26 cellular contexts compared by ENCODE assay signal in genomic region chr18:70627100-70627802, GRCh38.
DNase-seq lines count a peak whose midpoint lies in the region; ATAC-seq and TF ChIP-seq lines count a peak whose summit lies in the region.
"Had no signal": no experiment of that assay in that cellular context is flagged by ENCODE, and none has a peak within 500 bp of the region (broad histone marks: within the 10 kb centered on the region; RNA-seq: fewer than 3 reads in every experiment).

No MANE protein-coding gene starts in this region.

- DNase-seq in CD4-positive, CD25-positive, alpha-beta regulatory T cell = no peak
- DNase-seq in HUDEP-2 (lab: John Stamatoyannopoulos, UW; ENCODE audit: unreplicated experiment in 76 of 76) = peak in 40 of 76 experiments; percentile 1 to 85 (median 36)
- peak; percentile 67 for DNase-seq in NCI-H748 (lab: John Stamatoyannopoulos, UW; ENCODE audit: unreplicated experiment)
- no peak for DNase-seq in NCI-H1436 treated with DMSO at 0.1 percent for 48 hours (lab: John Stamatoyannopoulos, UW)
- DNase-seq in iPS-NIHi7 (ENCODE audit: extremely low spot score) = no peak
- no peak for DNase-seq in activated CD8-positive, alpha-beta T cell treated with anti-CD3 and anti-CD28 coated beads for 36 hours
- DNase-seq in RPMI8226 = no peak
- DNase-seq: activated CD4-positive, alpha-beta T cell treated with anti-CD3 and anti-CD28 coated beads for 4 hours; activated CD8-positive, alpha-beta memory T cell treated with anti-CD3 and anti-CD28 coated beads, Interleukin-2, amount 10 ng/mL, durations not matched to agents 7 days and 5 days; activated naive CD4-positive, alpha-beta T cell treated with anti-CD3 and anti-CD28 coated beads, Interleukin-2, amount 50 U/mL, for 16 hours; activated T-cell treated with anti-CD3 and anti-CD28 coated beads, Interleukin-2, amount 50 U/mL, for 72 hours; central memory CD4-positive, alpha-beta T cell; kidney glomerular epithelial cell; lower lobe of right lung; NCI-H1105; NCI-H2171 treated with DMSO at 0.1 percent for 48 hours; NCI-H526 treated with DMSO at 0.1 percent for 48 hours; SHP77; sigmoid colon; stimulated activated naive CD8-positive, alpha-beta T cell treated with anti-CD3 and anti-CD28 coated beads, Interleukin-15, amount 100 ng/mL, for 72 hours; thyroid gland had no signal

- no peaks in the 10 kb centered on the region for H3K36me3 ChIP-seq in CD4-positive, CD25-positive, alpha-beta regulatory T cell (ENCODE audit: control insufficient read depth, insufficient read depth, low read length)
- H3K36me3 ChIP-seq: BLaER1 treated with 17β-estradiol and CSF1 and Interleukin-3, amounts not matched to agents 10 nM and 100 nM; lower lobe of right lung; prostate gland; sigmoid colon; thyroid gland had no signal

- H3K27me3 ChIP-seq in CD4-positive, CD25-positive, alpha-beta regulatory T cell (ENCODE audit: control insufficient read depth, insufficient read depth, low read length) = no peaks in the 10 kb centered on the region
- H3K27me3 ChIP-seq: BLaER1 treated with 17β-estradiol and CSF1 and Interleukin-3, amounts not matched to agents 10 nM and 100 nM; sigmoid colon; thyroid gland had no signal

- intact Hi-C loops in activated CD8-positive, alpha-beta T cell treated with anti-CD3 and anti-CD28 coated beads for 36 hours (cut with micrococcal nuclease) = no loop called here

- H3K36me3 Mint-ChIP-seq in CD4-positive, CD25-positive, alpha-beta regulatory T cell = peaks cover 7% of the 10 kb centered on the region
- peaks cover 4% of the 10 kb centered on the region for H3K36me3 Mint-ChIP-seq in activated CD8-positive, alpha-beta T cell treated with anti-CD3 and anti-CD28 coated beads for 36 hours (ENCODE audit: low read depth)
- H3K36me3 Mint-ChIP-seq: activated CD8-positive, alpha-beta memory T cell treated with anti-CD3 and anti-CD28 coated beads, Interleukin-2, amount 10 ng/mL, durations not matched to agents 7 days and 5 days had no signal

- ATAC-seq in CD4-positive, CD25-positive, alpha-beta regulatory T cell (ENCODE audit: low read depth in 2 of 2) = peak in 1 of 2 donors; percentile 22
- no peak for ATAC-seq in activated CD8-positive, alpha-beta T cell treated with anti-CD3 and anti-CD28 coated beads for 36 hours
- ATAC-seq: activated CD8-positive, alpha-beta memory T cell treated with anti-CD3 and anti-CD28 coated beads, Interleukin-2, amount 10 ng/mL, durations not matched to agents 7 days and 5 days; activated T-cell treated with anti-CD3 and anti-CD28 coated beads, Interleukin-2, amount 50 U/mL, for 72 hours; HepG2; lower lobe of right lung; stimulated activated naive CD8-positive, alpha-beta T cell treated with anti-CD3 and anti-CD28 coated beads, Interleukin-15, amount 100 ng/mL, for 72 hours had no signal

- POLR2A ChIA-PET in activated CD8-positive, alpha-beta T cell treated with anti-CD3 and anti-CD28 coated beads for 36 hours (lab: Charles Lee) = interaction anchor here (1.6 kb wide), 1 partner anchor 9 kb away, joined by 4 read pairs; no protein-coding TSS in a partner anchor

- H3K4me3 Mint-ChIP-seq in CD4-positive, CD25-positive, alpha-beta regulatory T cell = peak overlapping the region in 3 of 4 donors; percentile 0 to 3 (median 2)
- H3K4me3 Mint-ChIP-seq in activated CD8-positive, alpha-beta T cell treated with anti-CD3 and anti-CD28 coated beads for 36 hours = no peak overlapping the region
- H3K4me3 Mint-ChIP-seq: activated CD8-positive, alpha-beta memory T cell treated with anti-CD3 and anti-CD28 coated beads, Interleukin-2, amount 10 ng/mL, durations not matched to agents 7 days and 5 days had no signal

- H3K27ac Mint-ChIP-seq in CD4-positive, CD25-positive, alpha-beta regulatory T cell = peak overlapping the region; percentile 43 to 94 (median 70)
- no peak overlapping the region for H3K27ac Mint-ChIP-seq in activated CD8-positive, alpha-beta T cell treated with anti-CD3 and anti-CD28 coated beads for 36 hours
- H3K27ac Mint-ChIP-seq: activated CD8-positive, alpha-beta memory T cell treated with anti-CD3 and anti-CD28 coated beads, Interleukin-2, amount 10 ng/mL, durations not matched to agents 7 days and 5 days; activated T-cell treated with anti-CD3 and anti-CD28 coated beads, Interleukin-2, amount 50 U/mL, for 72 hours; stimulated activated naive CD8-positive, alpha-beta T cell treated with anti-CD3 and anti-CD28 coated beads, Interleukin-15, amount 100 ng/mL, for 72 hours had no signal

- H3K4me3 ChIP-seq in CD4-positive, CD25-positive, alpha-beta regulatory T cell (ENCODE audit: low read depth, low read length) = peak overlapping the region; percentile 58
- H3K4me3 ChIP-seq: BLaER1 treated with 17β-estradiol and CSF1 and Interleukin-3, amounts not matched to agents 10 nM and 100 nM; lower lobe of right lung; prostate gland; sigmoid colon; thyroid gland had no signal

- H3K9me3 ChIP-seq in CD4-positive, CD25-positive, alpha-beta regulatory T cell (ENCODE audit: control insufficient read depth in 2 of 2, low read length in 2 of 2) = no peaks in the 10 kb centered on the region
- H3K9me3 ChIP-seq: lower lobe of right lung, prostate gland, sigmoid colon, thyroid gland had no signal

- H3K27ac ChIP-seq in CD4-positive, CD25-positive, alpha-beta regulatory T cell (ENCODE audit: insufficient read depth, low read length, poor library complexity, severe bottlenecking) = no peak overlapping the region
- peak overlapping the region; percentile 52; the same call in 1 of the 2 replicates for H3K27ac ChIP-seq in VCaP
- H3K27ac ChIP-seq: BLaER1 treated with 17β-estradiol and CSF1 and Interleukin-3, amounts not matched to agents 10 nM and 100 nM; HL-60; lower lobe of right lung; prostate gland; sigmoid colon; thyroid gland had no signal

- H3K27me3 Mint-ChIP-seq in CD4-positive, CD25-positive, alpha-beta regulatory T cell = no peaks in the 10 kb centered on the region
- H3K27me3 Mint-ChIP-seq in activated CD8-positive, alpha-beta T cell treated with anti-CD3 and anti-CD28 coated beads for 36 hours = no peaks in the 10 kb centered on the region
- H3K27me3 Mint-ChIP-seq: activated CD8-positive, alpha-beta memory T cell treated with anti-CD3 and anti-CD28 coated beads, Interleukin-2, amount 10 ng/mL, durations not matched to agents 7 days and 5 days; stimulated activated naive CD8-positive, alpha-beta T cell treated with anti-CD3 and anti-CD28 coated beads, Interleukin-15, amount 100 ng/mL, for 72 hours had no signal

- H3K4me1 Mint-ChIP-seq in CD4-positive, CD25-positive, alpha-beta regulatory T cell = peaks cover 22 to 68% (median 52%) of the 10 kb centered on the region in 4 donors
- peaks cover 50% of the 10 kb centered on the region for H3K4me1 Mint-ChIP-seq in activated CD8-positive, alpha-beta T cell treated with anti-CD3 and anti-CD28 coated beads for 36 hours (ENCODE audit: low read depth)
- H3K4me1 Mint-ChIP-seq: activated CD8-positive, alpha-beta memory T cell treated with anti-CD3 and anti-CD28 coated beads, Interleukin-2, amount 10 ng/mL, durations not matched to agents 7 days and 5 days had no signal

- TF ChIP-seq CTCF in VCaP (conservative IDR thresholded peaks at IDR 0.05) = peak; percentile 46; the same call in 1 of the 2 replicates
- no peak for TF ChIP-seq CTCF in activated CD8-positive, alpha-beta T cell treated with anti-CD3 and anti-CD28 coated beads for 36 hours (IDR thresholded peaks at IDR 0.05)

- CTCF ChIA-PET in activated CD8-positive, alpha-beta T cell treated with anti-CD3 and anti-CD28 coated beads for 36 hours (lab: Charles Lee) = interaction anchor here (0.9 to 2.4 kb wide), 4 partner anchors 9 to 38 kb away, joined by 3 to 7 read pairs (median 4); no protein-coding TSS in a partner anchor

- H3K4me1 ChIP-seq in CD4-positive, CD25-positive, alpha-beta regulatory T cell (ENCODE audit: control insufficient read depth, insufficient read depth, low read length, poor library complexity, severe bottlenecking) = peaks cover 31% of the 10 kb centered on the region
- H3K4me1 ChIP-seq: lower lobe of right lung, prostate gland, sigmoid colon, thyroid gland had no signal

- H3K9me3 Mint-ChIP-seq in CD4-positive, CD25-positive, alpha-beta regulatory T cell = peaks cover 0 to 9% (median 2%) of the 10 kb centered on the region in 7 donors
- H3K9me3 Mint-ChIP-seq in activated CD8-positive, alpha-beta T cell treated with anti-CD3 and anti-CD28 coated beads for 36 hours = peaks cover 5% of the 10 kb centered on the region

Comparison
In these comparisons a context has a peak if more than half of its experiments do, and no peak if none do; other contexts are left out.
1. DNase-seq: peak in HUDEP-2 (40 of 76) and NCI-H748 (single experiment); none in CD4-positive, CD25-positive, alpha-beta regulatory T cell (0 of 3), NCI-H1436 treated with DMSO at 0.1 percent for 48 hours (single experiment), iPS-NIHi7 (single experiment), activated CD8-positive, alpha-beta T cell treated with anti-CD3 and anti-CD28 coated beads for 36 hours (single experiment) and RPMI8226 (single experiment).